33 cellular contexts compared by ENCODE assay signal in genomic region chr1:49340576-49340975, GRCh38.
"Had no signal": no experiment of that assay in that cellular context is flagged by ENCODE, and none has a peak within 500 bp of the region (broad histone marks: within the 10 kb centered on the region; RNA-seq: fewer than 3 reads in every experiment).

No MANE protein-coding gene starts in this region.

- H3K4me3 ChIP-seq: adrenal gland, body of pancreas, breast epithelium had no signal

- ATAC-seq: activated CD8-positive, alpha-beta T cell treated with anti-CD3 and anti-CD28 coated beads for 36 hours; activated naive CD4-positive, alpha-beta T cell treated with anti-CD3 and anti-CD28 coated beads, Interleukin-2, amount 50 U/mL, for 72 hours; activated T-cell treated with anti-CD3 and anti-CD28 coated beads, Interleukin-2, amount 50 U/mL, for 4 hours; activated T-cell treated with anti-CD3 and anti-CD28 coated beads, Interleukin-2, amount 50 U/mL, for 72 hours; activated T-helper 17 cell treated with anti-CD3 and anti-CD28 coated beads, Interleukin-2, amount 50 U/mL, for 72 hours; body of pancreas had no signal

- DNase-seq: activated B cell treated with CpG ODN at 0.5 μM for 24 hours; activated CD4-positive, alpha-beta memory T cell treated with anti-CD3 and anti-CD28 coated beads for 36 hours; activated CD4-positive, alpha-beta T cell treated with anti-CD3 and anti-CD28 coated beads for 4 hours; activated CD4-positive, alpha-beta T cell treated with anti-CD3 and anti-CD28 coated beads, Interleukin-2, amount 10 ng/mL, durations not matched to agents 24 days and 14 days; activated CD4-positive, alpha-beta T cell treated with anti-CD3 and anti-CD28 coated beads, Interleukin-2, amount 50 U/mL, for 1 hour; activated CD4-positive, alpha-beta T cell treated with anti-CD3 and anti-CD28 coated beads, Interleukin-2, amount 50 U/mL, for 4 hours; activated CD4-positive, CD25-positive, alpha-beta regulatory T cell treated with anti-CD3 and anti-CD28 coated beads, Interleukin-2, amount 50 U/mL, for 72 hours; activated CD8-positive, alpha-beta memory T cell treated with anti-CD3 and anti-CD28 coated beads, Interleukin-2, amount 50 U/mL, for 4 hours; activated CD8-positive, alpha-beta T cell treated with anti-CD3 and anti-CD28 coated beads for 36 hours; activated effector memory CD4-positive, alpha-beta T cell treated with anti-CD3 and anti-CD28 coated beads, Interleukin-2, amount 50 U/mL, for 16 hours; activated gamma-delta T cell treated with Interleukin-2 at 50 U/mL for 16 hours; activated naive CD4-positive, alpha-beta T cell; activated naive CD4-positive, alpha-beta T cell treated with anti-CD3 and anti-CD28 coated beads for 36 hours; activated naive CD4-positive, alpha-beta T cell treated with anti-CD3 and anti-CD28 coated beads, Interleukin-2, amount 50 U/mL, for 16 hours; activated naive CD8-positive, alpha-beta T cell treated with anti-CD3 and anti-CD28 coated beads for 36 hours; activated T-cell treated with anti-CD3 and anti-CD28 coated beads for 4 hours; activated T-cell treated with anti-CD3 and anti-CD28 coated beads, Interleukin-2, amount 50 U/mL, for 1 hour; activated T-cell treated with anti-CD3 and anti-CD28 coated beads, Interleukin-2, amount 50 U/mL, for 4 hours; activated T-cell treated with anti-CD3 and anti-CD28 coated beads, Interleukin-2, amount 50 U/mL, for 72 hours; adrenal gland; amniotic stem cell; aorta; body of pancreas; brain microvascular endothelial cell; central memory CD4-positive, alpha-beta T cell; T-helper 2 cell; T-helper 9 cell had no signal

- H3K27me3 ChIP-seq: adrenal gland, body of pancreas, brain microvascular endothelial cell, breast epithelium had no signal

- H3K4me1 ChIP-seq: adrenal gland, body of pancreas, breast epithelium had no signal

- FAIRE-seq: astrocyte, TTC549 had no signal

- H3K36me3 ChIP-seq: adrenal gland, brain microvascular endothelial cell, breast epithelium had no signal

- H3K27ac ChIP-seq: adrenal gland, body of pancreas, brain microvascular endothelial cell, breast epithelium, VCaP had no signal

- H3K9me3 ChIP-seq: adrenal gland, body of pancreas, breast epithelium had no signal
